In genomic region chr7:3029138-3029537, GRCh38 we compare ENCODE assay signal across 21 cellular contexts. TPM values are rescaled to one million over a fixed set of nuclear protein-coding genes. Genes with fewer than 3 reads are reported as not detected.
A peak's percentile ranks its signal among the peaks of the same experiment; 100 is the strongest.
DNase-seq lines count a peak whose midpoint lies in the region; ATAC-seq and TF ChIP-seq lines count a peak whose summit lies in the region.
"Had no signal": no experiment of that assay in that cellular context is flagged by ENCODE, and none has a peak within 500 bp of the region (broad histone marks: within the 10 kb centered on the region; RNA-seq: fewer than 3 reads in every experiment).

No MANE protein-coding gene starts in this region.

- intact Hi-C loops in activated naive CD4-positive, alpha-beta T cell treated with anti-CD3 and anti-CD28 coated beads for 36 hours (cut with micrococcal nuclease): loop anchor here (2.0 kb wide), 1 partner anchor 72 kb away; no protein-coding TSS in a partner anchor
- intact Hi-C loops in prostate gland (cut with DNase I): no loop called here

- H3K27me3 ChIP-seq in WERI-Rb-1 (ENCODE audit: insufficient read depth, low read depth, severe bottlenecking): no peaks in the 10 kb centered on the region
- no peaks in the 10 kb centered on the region for H3K27me3 ChIP-seq in prostate gland (replicated peaks; ENCODE audit: insufficient read depth)
- H3K27me3 ChIP-seq: brain microvascular endothelial cell, colonic mucosa had no signal

- H3K27me3 Mint-ChIP-seq in activated naive CD4-positive, alpha-beta T cell treated with anti-CD3 and anti-CD28 coated beads for 36 hours (ENCODE audit: low read depth): no peaks in the 10 kb centered on the region
- H3K27me3 Mint-ChIP-seq in immature natural killer cell (ENCODE audit: low read depth in 3 of 3) (peaks cover 0 to 6% (median 4%) of the 10 kb centered on the region in 3 donors), type B pancreatic cell (no peaks in the 10 kb centered on the region)

- TF ChIP-seq CTCF in WERI-Rb-1 (IDR thresholded peaks at IDR 0.05; ENCODE audit: low read depth, low read length) (no peak), type B pancreatic cell (conservative IDR thresholded peaks at IDR 0.05) (no peak), prostate gland (IDR thresholded peaks at IDR 0.05) (no peak)

- CTCF ChIA-PET in activated naive CD4-positive, alpha-beta T cell treated with anti-CD3 and anti-CD28 coated beads for 36 hours (lab: Charles Lee): interaction anchor here (1.7 to 1.9 kb wide), 2 partner anchors 36 to 125 kb away, joined by 5 to 6 read pairs; no protein-coding TSS in a partner anchor

- peak overlapping the region; percentile 92 for H3K27ac Mint-ChIP-seq in activated naive CD4-positive, alpha-beta T cell treated with anti-CD3 and anti-CD28 coated beads for 36 hours
- H3K27ac Mint-ChIP-seq in immature natural killer cell (peak overlapping the region; percentile 89 to 97 (median 92)), type B pancreatic cell (peak overlapping the region; percentile 88)

- peaks cover 5% of the 10 kb centered on the region for H3K4me1 ChIP-seq in prostate gland (replicated peaks)
- H3K4me1 ChIP-seq: colonic mucosa, suprapubic skin had no signal

- H3K9me3 ChIP-seq in WERI-Rb-1 (ENCODE audit: severe bottlenecking) (no peaks in the 10 kb centered on the region), prostate gland (no peaks in the 10 kb centered on the region)
- H3K9me3 ChIP-seq: colonic mucosa, suprapubic skin had no signal

- peak overlapping the region; percentile 68 for H3K27ac ChIP-seq in WERI-Rb-1
- H3K27ac ChIP-seq in prostate gland: no peak overlapping the region
- H3K27ac ChIP-seq: brain microvascular endothelial cell, colonic mucosa, suprapubic skin had no signal

- peak overlapping the region; percentile 6; the same call in 1 of the 2 replicates for H3K4me3 ChIP-seq in WERI-Rb-1 (ENCODE audit: low read depth, low read length)
- H3K4me3 ChIP-seq in prostate gland: no peak overlapping the region
- H3K4me3 ChIP-seq: colonic mucosa, suprapubic skin had no signal

- peaks cover 59% of the 10 kb centered on the region for H3K36me3 Mint-ChIP-seq in activated naive CD4-positive, alpha-beta T cell treated with anti-CD3 and anti-CD28 coated beads for 36 hours (ENCODE audit: low read depth)
- H3K36me3 Mint-ChIP-seq in immature natural killer cell: peaks cover 32 to 36% (median 33%) of the 10 kb centered on the region in 3 donors
- peaks cover 5% of the 10 kb centered on the region for H3K36me3 Mint-ChIP-seq in type B pancreatic cell

- H3K9me3 Mint-ChIP-seq in activated naive CD4-positive, alpha-beta T cell treated with anti-CD3 and anti-CD28 coated beads for 36 hours: peaks cover 13% of the 10 kb centered on the region
- peaks cover 0 to 3% (median 0%) of the 10 kb centered on the region in 6 donors for H3K9me3 Mint-ChIP-seq in immature natural killer cell
- peaks cover 3% of the 10 kb centered on the region for H3K9me3 Mint-ChIP-seq in type B pancreatic cell

- TF ChIP-seq POLR2A in prostate gland (IDR thresholded peaks at IDR 0.05): no peak

- H3K36me3 ChIP-seq in WERI-Rb-1 (no peaks in the 10 kb centered on the region), prostate gland (no peaks in the 10 kb centered on the region)
- H3K36me3 ChIP-seq: brain microvascular endothelial cell, colonic mucosa, suprapubic skin had no signal

- 68% methylated on average over 9 of the region's 9 CpGs for WGBS in prostate gland

- no peak for ATAC-seq in GM19351 (IDR thresholded peaks at IDR 0.05; ENCODE audit: unreplicated experiment)

- peaks cover 57% of the 10 kb centered on the region for H3K4me1 Mint-ChIP-seq in activated naive CD4-positive, alpha-beta T cell treated with anti-CD3 and anti-CD28 coated beads for 36 hours (ENCODE audit: low read depth)
- H3K4me1 Mint-ChIP-seq in immature natural killer cell (peaks cover 75 to 88% of the 10 kb centered on the region in 2 donors), type B pancreatic cell (ENCODE audit: unreplicated experiment) (peaks cover 29% of the 10 kb centered on the region)

- H3K4me3 Mint-ChIP-seq in activated naive CD4-positive, alpha-beta T cell treated with anti-CD3 and anti-CD28 coated beads for 36 hours: peak overlapping the region; percentile 35
- H3K4me3 Mint-ChIP-seq in immature natural killer cell: peak overlapping the region in 2 of 5 donors; percentile 37 to 39
- no peak overlapping the region for H3K4me3 Mint-ChIP-seq in type B pancreatic cell
- H3K4me3 Mint-ChIP-seq: neural crest cell had no signal

- DNase-seq in activated naive CD4-positive, alpha-beta T cell treated with anti-CD3 and anti-CD28 coated beads for 36 hours: no peak
- no peak for DNase-seq in activated naive CD4-positive, alpha-beta T cell treated with anti-CD3 and anti-CD28 coated beads, Interleukin-2, amount 50 U/mL, for 16 hours
- DNase-seq in WERI-Rb-1 (peak; percentile 51), immature natural killer cell (no peak), type B pancreatic cell (ENCODE audit: extremely low spot score, unreplicated experiment) (no peak), prostate gland (ENCODE audit: low spot score) (no peak)
- no peak for DNase-seq in effector CD4-positive, alpha-beta T cell
- DNase-seq: activated CD4-positive, alpha-beta T cell treated with anti-CD3 and anti-CD28 coated beads for 1 hour; brain microvascular endothelial cell; colonic mucosa; DMS79 treated with DMSO at 0.1 percent for 48 hours; hypothalamus; KG1; kidney glomerular epithelial cell; mesenchymal stem cell; NCI-H187 treated with DMSO at 0.1 percent for 48 hours; stimulated activated CD4-positive, alpha-beta T cell treated with anti-CD3 and anti-CD28 coated beads, Interleukin-4, amount 100 ng/mL, for 4 hours; T-helper 9 cell had no signal

RNA-seq across cellular contexts. Expression of gene CARD11, which starts 14.5 kb away (rescaled TPM):
- total RNA-seq in activated naive CD4-positive, alpha-beta T cell treated with anti-CD3 and anti-CD28 coated beads for 36 hours: 100 to 1,000 TPM in 1 of 2 experiments, 10 to 100 TPM in 1; 99.4 to 105 TPM
- 10 to 100 TPM in 2 of 3 donors, 1 to 10 TPM in 1; 3.3 to 76.5 (median 18.7) TPM for polyA plus RNA-seq in immature natural killer cell
- total RNA-seq in type B pancreatic cell (ENCODE audit: low replicate concordance) (11.6 and 43.1 TPM in 2 replicates), prostate gland (1 to 10 TPM in 1 of 2 donors, under 1 TPM in 1; 0.87 to 2.4 TPM)
